In the genomic region with DNA sequence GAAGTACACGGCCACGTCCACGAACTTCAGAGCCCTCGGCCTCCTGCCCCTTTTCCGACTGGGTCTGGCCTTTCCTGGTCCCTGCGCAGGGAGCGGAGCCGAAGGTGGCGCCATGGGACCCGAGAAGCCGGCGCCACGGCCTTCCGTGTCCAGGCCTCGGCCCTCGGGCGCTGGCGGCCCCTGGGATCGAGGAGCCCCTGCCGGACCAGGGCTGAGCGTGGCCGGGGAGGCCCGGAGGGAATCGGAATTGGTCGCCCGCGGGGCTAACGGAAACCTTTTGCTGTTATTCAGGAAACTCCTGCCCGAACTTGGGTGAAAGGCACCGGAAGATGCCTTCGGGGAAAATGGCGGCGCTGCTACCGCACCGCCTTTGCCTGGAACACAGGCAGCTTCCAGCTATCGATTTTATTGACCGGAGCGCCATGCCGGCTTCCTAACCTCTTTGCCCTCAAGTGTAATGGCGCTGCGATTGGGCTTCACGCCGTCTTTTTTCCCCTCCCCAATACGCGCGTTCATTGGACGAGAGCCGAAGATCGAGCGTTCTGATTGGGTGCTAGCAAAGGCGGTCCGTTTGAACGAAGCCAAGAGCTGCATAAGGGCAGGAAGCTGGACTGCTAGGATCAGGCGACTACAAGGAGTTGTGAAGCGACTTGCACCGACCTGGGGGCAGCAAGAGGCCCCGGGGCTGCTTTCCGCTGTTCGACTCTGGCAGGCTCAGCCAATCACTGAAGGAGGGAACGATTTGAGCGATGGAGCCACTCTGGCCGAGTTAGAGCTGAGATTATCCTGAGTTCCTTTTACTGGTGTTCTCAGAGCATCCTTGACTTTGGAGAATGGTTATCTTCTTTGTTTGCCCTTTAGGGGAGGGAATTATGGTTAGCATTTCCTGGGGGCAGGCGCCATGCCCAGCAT, we compare ENCODE assay signal across 1 cellular context.
TF ChIP-seq lines count a peak whose summit lies in the region.

A gene (minus strand): TSS at position 462 of the 912 bp plus-strand sequence. CDS start 348 bp downstream, at position 114.

TF ChIP-seq in K562, 482 proteins besides CTCF, POLR2A, EP300 and RAD21 (continued from another document and continues in another):
- TF ChIP-seq CCAR2 (IDR thresholded peaks at IDR 0.05; ENCODE audit: low read depth, low read length) (no peak), ZKSCAN8 (CRISPR knock-in tag; IDR thresholded peaks at IDR 0.05) (no peak), DDX20 (tag; IDR thresholded peaks at IDR 0.05; ENCODE audit: low read depth) (no peak), DNMT1 (IDR thresholded peaks at IDR 0.05) (no peak), RBM17 (IDR thresholded peaks at IDR 0.05; ENCODE audit: borderline replicate concordance, low read depth, low read length) (no peak), HDAC2 (IDR thresholded peaks at IDR 0.05) (no peak), POLR2H (tag; IDR thresholded peaks at IDR 0.05; ENCODE audit: low read depth) (peak; percentile 78), JUN (IDR thresholded peaks at IDR 0.05; ENCODE audit: borderline replicate concordance, low read depth, low read length) (no peak), JUN (CRISPR knock-in tag; IDR thresholded peaks at IDR 0.05; ENCODE audit: borderline replicate concordance) (no peak), CC2D1A (IDR thresholded peaks at IDR 0.05) (no peak), ZNF79 (CRISPR knock-in tag; IDR thresholded peaks at IDR 0.05; ENCODE audit: low read depth) (no peak), COPS2 (conservative IDR thresholded peaks at IDR 0.05) (no peak), ZNF212 (CRISPR knock-in tag; IDR thresholded peaks at IDR 0.05) (no peak), SNIP1 (IDR thresholded peaks at IDR 0.05; ENCODE audit: low read depth) (no peak), CHD1 (IDR thresholded peaks at IDR 0.05; ENCODE audit: low read length) (peak; percentile 95), TRIM28 (IDR thresholded peaks at IDR 0.05) (no peak), ZNF23 (CRISPR knock-in tag; IDR thresholded peaks at IDR 0.05) (no peak), CBX2 (IDR thresholded peaks at IDR 0.05; ENCODE audit: insufficient read depth, low read length, poor library complexity, severe bottlenecking) (no peak), MAFF (IDR thresholded peaks at IDR 0.05; ENCODE audit: low read length) (no peak), KLF1 (tag; IDR thresholded peaks at IDR 0.05) (no peak; the same call in 1 of the 2 replicates), ESRRB (CRISPR knock-in tag; IDR thresholded peaks at IDR 0.05; ENCODE audit: borderline replicate concordance) (no peak), SRF (CRISPR knock-in tag; IDR thresholded peaks at IDR 0.05) (no peak), TFAM (CRISPR knock-in tag; conservative IDR thresholded peaks at IDR 0.05) (no peak), CBX5 (IDR thresholded peaks at IDR 0.05; ENCODE audit: borderline replicate concordance, low read depth) (no peak), RBM25 (IDR thresholded peaks at IDR 0.05; ENCODE audit: low read depth, low read length, severe bottlenecking) (peak; percentile 99), NFE2L1 (tag; IDR thresholded peaks at IDR 0.05; ENCODE audit: borderline replicate concordance, low read depth) (no peak), SAFB2 (IDR thresholded peaks at IDR 0.05; ENCODE audit: borderline replicate concordance, low read depth, low read length, severe bottlenecking) (no peak), POLR2B (IDR thresholded peaks at IDR 0.05; ENCODE audit: low read depth, partially characterized antibody) (peak; percentile 51), ZFPM2 (CRISPR knock-in tag; IDR thresholded peaks at IDR 0.05) (no peak), ESRRA (IDR thresholded peaks at IDR 0.05; ENCODE audit: borderline replicate concordance, low read depth) (peak; percentile 33; the same call in 1 of the 2 replicates), GABPB1 (CRISPR knock-in tag; IDR thresholded peaks at IDR 0.05) (peak; percentile 57), JUND (IDR thresholded peaks at IDR 0.05; ENCODE audit: borderline replicate concordance, low read depth, low read length) (peak; percentile 36), JUND (tag; IDR thresholded peaks at IDR 0.05; ENCODE audit: borderline replicate concordance, low read depth, low read length) (no peak), PTRF (tag; IDR thresholded peaks at IDR 0.05) (no peak)
- TF ChIP-seq, protein P1, sequence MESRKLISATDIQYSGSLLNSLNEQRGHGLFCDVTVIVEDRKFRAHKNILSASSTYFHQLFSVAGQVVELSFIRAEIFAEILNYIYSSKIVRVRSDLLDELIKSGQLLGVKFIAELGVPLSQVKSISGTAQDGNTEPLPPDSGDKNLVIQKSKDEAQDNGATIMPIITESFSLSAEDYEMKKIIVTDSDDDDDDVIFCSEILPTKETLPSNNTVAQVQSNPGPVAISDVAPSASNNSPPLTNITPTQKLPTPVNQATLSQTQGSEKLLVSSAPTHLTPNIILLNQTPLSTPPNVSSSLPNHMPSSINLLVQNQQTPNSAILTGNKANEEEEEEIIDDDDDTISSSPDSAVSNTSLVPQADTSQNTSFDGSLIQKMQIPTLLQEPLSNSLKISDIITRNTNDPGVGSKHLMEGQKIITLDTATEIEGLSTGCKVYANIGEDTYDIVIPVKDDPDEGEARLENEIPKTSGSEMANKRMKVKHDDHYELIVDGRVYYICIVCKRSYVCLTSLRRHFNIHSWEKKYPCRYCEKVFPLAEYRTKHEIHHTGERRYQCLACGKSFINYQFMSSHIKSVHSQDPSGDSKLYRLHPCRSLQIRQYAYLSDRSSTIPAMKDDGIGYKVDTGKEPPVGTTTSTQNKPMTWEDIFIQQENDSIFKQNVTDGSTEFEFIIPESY (CRISPR knock-in tag; IDR thresholded peaks at IDR 0.05): 0 out of 2 replicates have a peak, but pooled peaks have one; percentile 12
- TF ChIP-seq, protein P2, sequence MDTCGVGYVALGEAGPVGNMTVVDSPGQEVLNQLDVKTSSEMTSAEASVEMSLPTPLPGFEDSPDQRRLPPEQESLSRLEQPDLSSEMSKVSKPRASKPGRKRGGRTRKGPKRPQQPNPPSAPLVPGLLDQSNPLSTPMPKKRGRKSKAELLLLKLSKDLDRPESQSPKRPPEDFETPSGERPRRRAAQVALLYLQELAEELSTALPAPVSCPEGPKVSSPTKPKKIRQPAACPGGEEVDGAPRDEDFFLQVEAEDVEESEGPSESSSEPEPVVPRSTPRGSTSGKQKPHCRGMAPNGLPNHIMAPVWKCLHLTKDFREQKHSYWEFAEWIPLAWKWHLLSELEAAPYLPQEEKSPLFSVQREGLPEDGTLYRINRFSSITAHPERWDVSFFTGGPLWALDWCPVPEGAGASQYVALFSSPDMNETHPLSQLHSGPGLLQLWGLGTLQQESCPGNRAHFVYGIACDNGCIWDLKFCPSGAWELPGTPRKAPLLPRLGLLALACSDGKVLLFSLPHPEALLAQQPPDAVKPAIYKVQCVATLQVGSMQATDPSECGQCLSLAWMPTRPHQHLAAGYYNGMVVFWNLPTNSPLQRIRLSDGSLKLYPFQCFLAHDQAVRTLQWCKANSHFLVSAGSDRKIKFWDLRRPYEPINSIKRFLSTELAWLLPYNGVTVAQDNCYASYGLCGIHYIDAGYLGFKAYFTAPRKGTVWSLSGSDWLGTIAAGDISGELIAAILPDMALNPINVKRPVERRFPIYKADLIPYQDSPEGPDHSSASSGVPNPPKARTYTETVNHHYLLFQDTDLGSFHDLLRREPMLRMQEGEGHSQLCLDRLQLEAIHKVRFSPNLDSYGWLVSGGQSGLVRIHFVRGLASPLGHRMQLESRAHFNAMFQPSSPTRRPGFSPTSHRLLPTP (IDR thresholded peaks at IDR 0.05; ENCODE audit: borderline replicate concordance, extremely low read depth, insufficient read length): no peak
- TF ChIP-seq, protein P3, sequence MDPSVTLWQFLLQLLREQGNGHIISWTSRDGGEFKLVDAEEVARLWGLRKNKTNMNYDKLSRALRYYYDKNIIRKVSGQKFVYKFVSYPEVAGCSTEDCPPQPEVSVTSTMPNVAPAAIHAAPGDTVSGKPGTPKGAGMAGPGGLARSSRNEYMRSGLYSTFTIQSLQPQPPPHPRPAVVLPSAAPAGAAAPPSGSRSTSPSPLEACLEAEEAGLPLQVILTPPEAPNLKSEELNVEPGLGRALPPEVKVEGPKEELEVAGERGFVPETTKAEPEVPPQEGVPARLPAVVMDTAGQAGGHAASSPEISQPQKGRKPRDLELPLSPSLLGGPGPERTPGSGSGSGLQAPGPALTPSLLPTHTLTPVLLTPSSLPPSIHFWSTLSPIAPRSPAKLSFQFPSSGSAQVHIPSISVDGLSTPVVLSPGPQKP (CRISPR knock-in tag; IDR thresholded peaks at IDR 0.05): no peak
- TF ChIP-seq, protein P4, sequence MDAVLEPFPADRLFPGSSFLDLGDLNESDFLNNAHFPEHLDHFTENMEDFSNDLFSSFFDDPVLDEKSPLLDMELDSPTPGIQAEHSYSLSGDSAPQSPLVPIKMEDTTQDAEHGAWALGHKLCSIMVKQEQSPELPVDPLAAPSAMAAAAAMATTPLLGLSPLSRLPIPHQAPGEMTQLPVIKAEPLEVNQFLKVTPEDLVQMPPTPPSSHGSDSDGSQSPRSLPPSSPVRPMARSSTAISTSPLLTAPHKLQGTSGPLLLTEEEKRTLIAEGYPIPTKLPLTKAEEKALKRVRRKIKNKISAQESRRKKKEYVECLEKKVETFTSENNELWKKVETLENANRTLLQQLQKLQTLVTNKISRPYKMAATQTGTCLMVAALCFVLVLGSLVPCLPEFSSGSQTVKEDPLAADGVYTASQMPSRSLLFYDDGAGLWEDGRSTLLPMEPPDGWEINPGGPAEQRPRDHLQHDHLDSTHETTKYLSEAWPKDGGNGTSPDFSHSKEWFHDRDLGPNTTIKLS (IDR thresholded peaks at IDR 0.05; ENCODE audit: borderline replicate concordance, low read depth): 0 out of 2 replicates have a peak, but pooled peaks have one; percentile 36
- TF ChIP-seq, protein P5, sequence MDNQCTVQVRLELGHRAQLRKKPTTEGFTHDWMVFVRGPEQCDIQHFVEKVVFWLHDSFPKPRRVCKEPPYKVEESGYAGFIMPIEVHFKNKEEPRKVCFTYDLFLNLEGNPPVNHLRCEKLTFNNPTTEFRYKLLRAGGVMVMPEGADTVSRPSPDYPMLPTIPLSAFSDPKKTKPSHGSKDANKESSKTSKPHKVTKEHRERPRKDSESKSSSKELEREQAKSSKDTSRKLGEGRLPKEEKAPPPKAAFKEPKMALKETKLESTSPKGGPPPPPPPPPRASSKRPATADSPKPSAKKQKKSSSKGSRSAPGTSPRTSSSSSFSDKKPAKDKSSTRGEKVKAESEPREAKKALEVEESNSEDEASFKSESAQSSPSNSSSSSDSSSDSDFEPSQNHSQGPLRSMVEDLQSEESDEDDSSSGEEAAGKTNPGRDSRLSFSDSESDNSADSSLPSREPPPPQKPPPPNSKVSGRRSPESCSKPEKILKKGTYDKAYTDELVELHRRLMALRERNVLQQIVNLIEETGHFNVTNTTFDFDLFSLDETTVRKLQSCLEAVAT (IDR thresholded peaks at IDR 0.05): peak in 1 of 2 experiments; percentile 99; a peak in 2 of 4 replicates
- TF ChIP-seq, protein P6, sequence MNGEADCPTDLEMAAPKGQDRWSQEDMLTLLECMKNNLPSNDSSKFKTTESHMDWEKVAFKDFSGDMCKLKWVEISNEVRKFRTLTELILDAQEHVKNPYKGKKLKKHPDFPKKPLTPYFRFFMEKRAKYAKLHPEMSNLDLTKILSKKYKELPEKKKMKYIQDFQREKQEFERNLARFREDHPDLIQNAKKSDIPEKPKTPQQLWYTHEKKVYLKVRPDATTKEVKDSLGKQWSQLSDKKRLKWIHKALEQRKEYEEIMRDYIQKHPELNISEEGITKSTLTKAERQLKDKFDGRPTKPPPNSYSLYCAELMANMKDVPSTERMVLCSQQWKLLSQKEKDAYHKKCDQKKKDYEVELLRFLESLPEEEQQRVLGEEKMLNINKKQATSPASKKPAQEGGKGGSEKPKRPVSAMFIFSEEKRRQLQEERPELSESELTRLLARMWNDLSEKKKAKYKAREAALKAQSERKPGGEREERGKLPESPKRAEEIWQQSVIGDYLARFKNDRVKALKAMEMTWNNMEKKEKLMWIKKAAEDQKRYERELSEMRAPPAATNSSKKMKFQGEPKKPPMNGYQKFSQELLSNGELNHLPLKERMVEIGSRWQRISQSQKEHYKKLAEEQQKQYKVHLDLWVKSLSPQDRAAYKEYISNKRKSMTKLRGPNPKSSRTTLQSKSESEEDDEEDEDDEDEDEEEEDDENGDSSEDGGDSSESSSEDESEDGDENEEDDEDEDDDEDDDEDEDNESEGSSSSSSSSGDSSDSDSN (IDR thresholded peaks at IDR 0.05; ENCODE audit: borderline replicate concordance in 1 of 2, low read depth in 2 of 2, low read length in 2 of 2): peak in 1 of 2 experiments; percentile 64; a peak in 1 of 4 replicates
- TF ChIP-seq, protein P7, sequence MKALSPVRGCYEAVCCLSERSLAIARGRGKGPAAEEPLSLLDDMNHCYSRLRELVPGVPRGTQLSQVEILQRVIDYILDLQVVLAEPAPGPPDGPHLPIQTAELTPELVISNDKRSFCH (CRISPR knock-in tag; IDR thresholded peaks at IDR 0.05): no peak
- TF ChIP-seq, protein P7 (tag; IDR thresholded peaks at IDR 0.05): 0 out of 2 replicates have a peak, but pooled peaks have one; percentile 30
- TF ChIP-seq, protein P8, sequence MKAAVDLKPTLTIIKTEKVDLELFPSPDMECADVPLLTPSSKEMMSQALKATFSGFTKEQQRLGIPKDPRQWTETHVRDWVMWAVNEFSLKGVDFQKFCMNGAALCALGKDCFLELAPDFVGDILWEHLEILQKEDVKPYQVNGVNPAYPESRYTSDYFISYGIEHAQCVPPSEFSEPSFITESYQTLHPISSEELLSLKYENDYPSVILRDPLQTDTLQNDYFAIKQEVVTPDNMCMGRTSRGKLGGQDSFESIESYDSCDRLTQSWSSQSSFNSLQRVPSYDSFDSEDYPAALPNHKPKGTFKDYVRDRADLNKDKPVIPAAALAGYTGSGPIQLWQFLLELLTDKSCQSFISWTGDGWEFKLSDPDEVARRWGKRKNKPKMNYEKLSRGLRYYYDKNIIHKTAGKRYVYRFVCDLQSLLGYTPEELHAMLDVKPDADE (conservative IDR thresholded peaks at IDR 0.05; ENCODE audit: control insufficient read depth, low read depth, low read length): peak; percentile 93
- TF ChIP-seq, protein P9, sequence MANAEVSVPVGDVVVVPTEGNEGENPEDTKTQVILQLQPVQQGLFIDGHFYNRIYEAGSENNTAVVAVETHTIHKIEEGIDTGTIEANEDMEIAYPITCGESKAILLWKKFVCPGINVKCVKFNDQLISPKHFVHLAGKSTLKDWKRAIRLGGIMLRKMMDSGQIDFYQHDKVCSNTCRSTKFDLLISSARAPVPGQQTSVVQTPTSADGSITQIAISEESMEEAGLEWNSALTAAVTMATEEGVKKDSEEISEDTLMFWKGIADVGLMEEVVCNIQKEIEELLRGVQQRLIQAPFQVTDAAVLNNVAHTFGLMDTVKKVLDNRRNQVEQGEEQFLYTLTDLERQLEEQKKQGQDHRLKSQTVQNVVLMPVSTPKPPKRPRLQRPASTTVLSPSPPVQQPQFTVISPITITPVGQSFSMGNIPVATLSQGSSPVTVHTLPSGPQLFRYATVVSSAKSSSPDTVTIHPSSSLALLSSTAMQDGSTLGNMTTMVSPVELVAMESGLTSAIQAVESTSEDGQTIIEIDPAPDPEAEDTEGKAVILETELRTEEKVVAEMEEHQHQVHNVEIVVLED (CRISPR knock-in tag; IDR thresholded peaks at IDR 0.05): peak; percentile 64; the same call in 1 of the 2 replicates
